8 cellular contexts compared by ENCODE assay signal in genomic region chrX:7941390-7942042, GRCh38.
DNase-seq lines count a peak whose midpoint lies in the region; ATAC-seq and TF ChIP-seq lines count a peak whose summit lies in the region.

No MANE protein-coding gene starts in this region.

- H3K27ac ChIP-seq in 22Rv1: no peak overlapping the region

- DNase-seq in NCI-H2227 (lab: John Stamatoyannopoulos, UW; ENCODE audit: unreplicated experiment) (peak; percentile 40), fibroblast of gingiva (ENCODE audit: low read depth) (peak; percentile 1), NCI-H1694 treated with DMSO at 0.1 percent for 48 hours (lab: John Stamatoyannopoulos, UW) (no peak), NCI-H1694 (lab: John Stamatoyannopoulos, UW) (no peak)
- DNase-seq in activated CD4-positive, alpha-beta T cell treated with anti-CD3 and anti-CD28 coated beads for 48 hours: no peak

- peak; percentile 53 for TF ChIP-seq CTCF in 22Rv1 (IDR thresholded peaks at IDR 0.05)

- ATAC-seq in GM18498 (IDR thresholded peaks at IDR 0.05; ENCODE audit: unreplicated experiment) (peak; percentile 47), GM19023 (IDR thresholded peaks at IDR 0.05; ENCODE audit: unreplicated experiment) (no peak)

Comparison
In these comparisons a context has a peak if more than half of its experiments do, and no peak if none do; other contexts are left out.
1. DNase-seq: peak in NCI-H2227 (single experiment) and fibroblast of gingiva (single experiment); none in NCI-H1694 treated with DMSO at 0.1 percent for 48 hours (single experiment), NCI-H1694 (single experiment) and activated CD4-positive, alpha-beta T cell treated with anti-CD3 and anti-CD28 coated beads for 48 hours (single experiment).